21 cellular contexts compared by ENCODE assay signal in genomic region chr1:9870572-9870971, GRCh38.
"Had no signal": no experiment of that assay in that cellular context is flagged by ENCODE, and none has a peak within 500 bp of the region (broad histone marks: within the 10 kb centered on the region; RNA-seq: fewer than 3 reads in every experiment).

No MANE protein-coding gene starts in this region.

- H3K36me3 ChIP-seq: brain microvascular endothelial cell had no signal

- H3K27ac ChIP-seq: brain microvascular endothelial cell, esophagus muscularis mucosa, left lung, lower lobe of right lung, thoracic aorta, VCaP had no signal

- DNase-seq: activated CD4-positive, alpha-beta T cell treated with anti-CD3 and anti-CD28 coated beads for 48 hours; activated CD4-positive, alpha-beta T cell treated with anti-CD3 and anti-CD28 coated beads, Interleukin-2, amount 50 U/mL, for 48 hours; activated CD8-positive, alpha-beta memory T cell treated with anti-CD3 and anti-CD28 coated beads for 24 hours; activated effector memory CD4-positive, alpha-beta T cell treated with anti-CD3 and anti-CD28 coated beads, Interleukin-2, amount 50 U/mL, for 16 hours; activated naive CD4-positive, alpha-beta T cell treated with anti-CD3 and anti-CD28 coated beads, Interleukin-2, amount 10 ng/mL, durations not matched to agents 7 days and 5 days; activated naive CD8-positive, alpha-beta T cell treated with anti-CD3 and anti-CD28 coated beads, Interleukin-2, amount 10 ng/mL, durations not matched to agents 7 days and 5 days; brain microvascular endothelial cell; caudate nucleus; cortex of kidney; left lung; lower lobe of right lung; mesendoderm; right cardiac atrium; stimulated activated CD4-positive, alpha-beta T cell treated with anti-CD3 and anti-CD28 coated beads, Interleukin-2, amount 100 ng/mL, for 48 hours; stimulated activated naive CD4-positive, alpha-beta T cell treated with Interleukin-2 at 50 U/mL for 16 hours; trophoblast cell had no signal

- ATAC-seq: activated CD4-positive, CD25-positive, alpha-beta regulatory T cell treated with anti-CD3 and anti-CD28 coated beads, Interleukin-2, amount 50 U/mL, for 24 hours; left lung; lower lobe of right lung; natural killer cell treated with Interleukin-12 subunit alpha and Interleukin-12 subunit beta and Interleukin-15 and Interleukin-18, amount 100 ng/mL, for 72 hours; right cardiac atrium had no signal

- H3K4me3 ChIP-seq: esophagus muscularis mucosa, left lung, lower lobe of right lung, thoracic aorta had no signal

- H3K27me3 ChIP-seq: brain microvascular endothelial cell, esophagus muscularis mucosa, left lung had no signal

- H3K9me3 ChIP-seq: esophagus muscularis mucosa, left lung, lower lobe of right lung, thoracic aorta had no signal
